Comparison of ENCODE assay signal across 1 cellular context in the genomic region with DNA sequence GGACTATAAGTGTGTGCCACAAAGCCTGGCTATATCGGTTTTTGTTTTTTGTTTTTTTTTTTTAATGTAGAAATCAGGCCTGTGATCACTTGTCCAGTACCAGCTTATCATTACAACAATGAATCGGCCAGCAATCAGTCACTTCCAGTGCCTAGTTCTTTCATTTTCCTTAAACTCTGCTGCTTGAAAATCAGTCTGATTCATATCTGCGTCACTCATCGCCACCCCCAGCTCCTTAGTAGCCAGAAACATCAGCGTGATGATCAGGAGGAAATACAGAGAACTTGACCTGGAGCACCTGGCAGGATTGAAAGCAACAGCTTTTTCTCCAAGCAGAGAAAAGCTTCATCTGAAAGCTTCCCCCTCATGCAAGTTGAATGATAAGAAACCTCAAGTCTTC.
TF ChIP-seq lines count a peak whose summit lies in the region.

No MANE protein-coding gene starts in this region.

TF ChIP-seq in A549, 52 proteins besides CTCF, POLR2A, EP300 and RAD21 (continued from another document):
- TF ChIP-seq, protein P1, sequence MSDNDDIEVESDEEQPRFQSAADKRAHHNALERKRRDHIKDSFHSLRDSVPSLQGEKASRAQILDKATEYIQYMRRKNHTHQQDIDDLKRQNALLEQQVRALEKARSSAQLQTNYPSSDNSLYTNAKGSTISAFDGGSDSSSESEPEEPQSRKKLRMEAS (IDR thresholded peaks at IDR 0.05) = peak; percentile 56
